ENCODE assay signal across 8 cellular contexts in genomic region chr6:44151348-44152108, GRCh38. TPM values are rescaled to one million over a fixed set of nuclear protein-coding genes. Genes with fewer than 3 reads are reported as not detected.
DNase-seq lines count a peak whose midpoint lies in the region; ATAC-seq, FAIRE-seq and TF ChIP-seq lines count a peak whose summit lies in the region.

No MANE protein-coding gene starts in this region.

- peaks cover 64% of the 10 kb centered on the region for H3K36me3 ChIP-seq in WERI-Rb-1
- peaks cover 46 to 49% of the 10 kb centered on the region in 2 experiments for H3K36me3 ChIP-seq in keratinocyte (ENCODE audit: control insufficient read depth in 2 of 2, extremely low read depth in 1 of 2, insufficient read depth in 2 of 2, low read length in 2 of 2)

- H3K4me3 ChIP-seq in WERI-Rb-1 (ENCODE audit: low read depth, low read length) (no peak overlapping the region), keratinocyte (ENCODE audit: control insufficient read depth in 2 of 3, extremely low read depth in 1 of 3, insufficient read depth in 2 of 3, low read depth in 1 of 3, low read length in 3 of 3) (no peak overlapping the region)

- peak; percentile 69 for FAIRE-seq in keratinocyte (lab: Jason Lieb, UNC)

- H3K4me2 ChIP-seq in keratinocyte (ENCODE audit: control insufficient read depth, extremely low read depth, insufficient read depth, low read depth, low read length) = no peak overlapping the region

- no peaks in the 10 kb centered on the region for H3K27me3 ChIP-seq in WERI-Rb-1 (ENCODE audit: insufficient read depth, low read depth, severe bottlenecking)
- H3K27me3 ChIP-seq in keratinocyte (ENCODE audit: control insufficient read depth, extremely low read depth, insufficient read depth, low read length) = no peaks in the 10 kb centered on the region

- H3K9me3 ChIP-seq in WERI-Rb-1 (ENCODE audit: severe bottlenecking) = no peaks in the 10 kb centered on the region
- H3K9me3 ChIP-seq in keratinocyte (ENCODE audit: control insufficient read depth, low read depth, low read length) = no peaks in the 10 kb centered on the region

- TF ChIP-seq CTCF in WERI-Rb-1 (IDR thresholded peaks at IDR 0.05; ENCODE audit: low read depth, low read length) (peak; percentile 100), keratinocyte (optimal IDR thresholded peaks at IDR 0.05 in 1 of 3, IDR thresholded peaks at IDR 0.05 in 1 of 3, conservative IDR thresholded peaks at IDR 0.05 in 1 of 3; ENCODE audit: extremely low read depth in 1 of 3, insufficient read depth in 2 of 3, low read length in 3 of 3) (peak; percentile 96 to 98 (median 97))

- H4K20me1 ChIP-seq in keratinocyte (ENCODE audit: control insufficient read depth, extremely low read depth, insufficient read depth, low read length) = no peaks in the 10 kb centered on the region

- H3K79me2 ChIP-seq in keratinocyte (ENCODE audit: control insufficient read depth, insufficient read depth, low read length) = no peaks in the 10 kb centered on the region

- ATAC-seq in GM19397 (IDR thresholded peaks at IDR 0.05; ENCODE audit: unreplicated experiment) = peak; percentile 58
- ATAC-seq in HG02588 (IDR thresholded peaks at IDR 0.05; ENCODE audit: unreplicated experiment) = no peak

- no peaks in the 10 kb centered on the region for H3K9me1 ChIP-seq in keratinocyte (ENCODE audit: control insufficient read depth, extremely low read depth, insufficient read depth, low read length)

- no peak overlapping the region for H2AFZ ChIP-seq in keratinocyte (ENCODE audit: control insufficient read depth, low read length)

- H3K27ac ChIP-seq in WERI-Rb-1 (no peak overlapping the region), keratinocyte (ENCODE audit: control insufficient read depth, insufficient read depth, low read length) (no peak overlapping the region)

- in situ Hi-C loops in T47D (cut with HindIII; ENCODE audit: low pct_unique_long_range_greater_than_20kb, low sequenced_read_pairs) = no loop called here

- no peak overlapping the region for H3K9ac ChIP-seq in keratinocyte (ENCODE audit: control insufficient read depth, extremely low read depth, insufficient read depth, low read length)

- dilution Hi-C loops in keratinocyte (cut with MboI; ENCODE audit: extremely low pct_ligation_motif_present, low sequenced_read_pairs) = no loop called here

- H3K4me1 ChIP-seq in keratinocyte (ENCODE audit: control insufficient read depth, extremely low read depth, insufficient read depth, low read length) = no peaks in the 10 kb centered on the region

- DNase-seq in CD1c-positive myeloid dendritic cell (ENCODE audit: extremely low spot score) = peak; percentile 80
- DNase-seq in LoVo (ENCODE audit: low spot score) = peak; percentile 55
- DNase-seq in WERI-Rb-1 = peak; percentile 92
- DNase-seq in T47D (ENCODE audit: low read depth in 1 of 2, low spot score in 1 of 2) = peak; percentile 56 to 61
- no peak for DNase-seq in keratinocyte (ENCODE audit: low read depth, low spot score)
- DNase-seq in stimulated activated CD4-positive, alpha-beta T cell treated with anti-CD3 and anti-CD28 coated beads, Interleukin-1b, Interleukin-23, amount 100 ng/mL, for 24 hours (ENCODE audit: low read depth in 4 of 4, low spot score in 1 of 4) = peak; percentile 38 to 78 (median 72)

RNA-seq across cellular contexts. Expression of gene CAPN11, which starts 7.1 kb away (rescaled TPM):
- 0.04 TPM in 1 of 3 replicates, not detected in the others for polyA plus RNA-seq in keratinocyte
- polyA plus RNA-seq in keratinocyte (2011; ENCODE audit: low read depth) = not detected
- polyA plus RNA-seq in keratinocyte (2011; cell fraction: cytosol; rRNA removed) = not detected in 2 replicates
- 0.05 TPM in 1 of 2 replicates, not detected in the other for polyA plus RNA-seq in keratinocyte (2011; cell fraction: nucleus; rRNA removed)
- polyA plus RNA-seq in keratinocyte (2012; ENCODE audit: low replicate concordance) = 0.05 TPM in 1 of 2 replicates, not detected in the other
- polyA minus RNA-seq in keratinocyte = not detected in 3 replicates
- not detected for polyA minus RNA-seq in keratinocyte (2011; cell fraction: cytosol; rRNA and poly(A)+ RNA removed)
- not detected in 2 replicates for polyA minus RNA-seq in keratinocyte (2011; cell fraction: nucleus; rRNA and poly(A)+ RNA removed)

RNA-seq across cellular contexts. Expression of gene TMEM63B, which starts 24.2 kb away (rescaled TPM):
- 64.8 to 110 TPM (median 80.8 TPM) in 3 replicates for polyA plus RNA-seq in keratinocyte
- 28.5 TPM for polyA plus RNA-seq in keratinocyte (2011; ENCODE audit: low read depth)
- 66.2 and 76.7 TPM in 2 replicates for polyA plus RNA-seq in keratinocyte (2011; cell fraction: cytosol; rRNA removed)
- polyA plus RNA-seq in keratinocyte (2011; cell fraction: nucleus; rRNA removed) = 203 and 247 TPM in 2 replicates
- 54.7 and 68.7 TPM in 2 replicates for polyA plus RNA-seq in keratinocyte (2012; ENCODE audit: low replicate concordance)
- 151 to 266 TPM (median 170 TPM) in 3 replicates for polyA minus RNA-seq in keratinocyte
- 121 TPM for polyA minus RNA-seq in keratinocyte (2011; cell fraction: cytosol; rRNA and poly(A)+ RNA removed)
- polyA minus RNA-seq in keratinocyte (2011; cell fraction: nucleus; rRNA and poly(A)+ RNA removed) = 107 and 122 TPM in 2 replicates

RNA-seq across cellular contexts. Expression of gene MRPL14, which starts 24.3 kb away (rescaled TPM):
- polyA plus RNA-seq in keratinocyte = 103 to 136 TPM (median 133 TPM) in 3 replicates
- 45.9 TPM for polyA plus RNA-seq in keratinocyte (2011; ENCODE audit: low read depth)
- polyA plus RNA-seq in keratinocyte (2011; cell fraction: cytosol; rRNA removed) = 88.9 and 109 TPM in 2 replicates
- polyA plus RNA-seq in keratinocyte (2011; cell fraction: nucleus; rRNA removed) = 49.1 and 53.5 TPM in 2 replicates
- polyA plus RNA-seq in keratinocyte (2012; ENCODE audit: low replicate concordance) = 77.7 and 139 TPM in 2 replicates
- 33.2 to 34.7 TPM (median 34.0 TPM) in 3 replicates for polyA minus RNA-seq in keratinocyte
- polyA minus RNA-seq in keratinocyte (2011; cell fraction: cytosol; rRNA and poly(A)+ RNA removed) = 33.4 TPM
- 12.3 and 12.7 TPM in 2 replicates for polyA minus RNA-seq in keratinocyte (2011; cell fraction: nucleus; rRNA and poly(A)+ RNA removed)
